In the genomic region with DNA sequence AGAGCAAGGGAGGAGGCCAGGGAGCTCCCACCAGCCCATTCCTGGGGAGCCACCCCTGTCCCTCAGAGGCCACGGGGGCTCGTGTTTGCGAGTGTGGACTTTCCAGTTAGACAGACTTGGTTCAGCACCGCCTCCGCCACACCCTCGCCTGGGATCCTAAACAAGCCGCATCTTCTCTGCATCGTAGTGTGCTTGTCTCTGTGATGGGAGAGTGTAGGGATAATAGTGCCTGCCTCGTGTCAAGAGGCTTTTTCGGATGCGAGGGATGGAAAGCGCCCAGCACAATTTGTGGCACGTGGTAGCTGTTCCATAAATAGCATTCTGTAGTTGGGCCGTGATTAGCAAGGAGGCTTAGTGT, we compare ENCODE assay signal across 8 cellular contexts. TPM values are rescaled to one million over a fixed set of nuclear protein-coding genes. Genes with fewer than 3 reads are reported as not detected.
DNase-seq lines count a peak whose midpoint lies in the region; ATAC-seq and TF ChIP-seq lines count a peak whose summit lies in the region.

No MANE protein-coding gene starts in this region.

- peak overlapping the region; percentile 73 to 76 for H3K4me3 ChIP-seq in testis

- peak overlapping the region; percentile 83 to 89 for H3K27ac ChIP-seq in testis

- H3K9me3 Mint-ChIP-seq in chondrocyte (ENCODE audit: low read depth) = no peaks in the 10 kb centered on the region

- no peak for ATAC-seq in HG02623 (IDR thresholded peaks at IDR 0.05; ENCODE audit: unreplicated experiment)

- H3K4me1 Mint-ChIP-seq in chondrocyte (ENCODE audit: low read depth) = peaks cover 9% of the 10 kb centered on the region

- WGBS in testis, 2 donors = 6 to 9% methylated on average over 9 to 14 of the region's 14 CpGs

- peaks cover 5% of the 10 kb centered on the region for H3K27me3 Mint-ChIP-seq in chondrocyte (ENCODE audit: low read depth)

- no peak for TF ChIP-seq POLR2A in testis (IDR thresholded peaks at IDR 0.05)

- H3K27ac Mint-ChIP-seq in chondrocyte (ENCODE audit: unreplicated experiment) = no peak overlapping the region

- H3K36me3 ChIP-seq in testis (ENCODE audit: low read depth, missing control alignments) = no peaks in the 10 kb centered on the region

- H3K9me3 ChIP-seq in testis = no peaks in the 10 kb centered on the region

- peak; percentile 60 for DNase-seq in NCI-H748 (lab: John Stamatoyannopoulos, UW; ENCODE audit: unreplicated experiment)
- no peak for DNase-seq in NCI-H748 treated with DMSO at 0.1 percent for 48 hours (lab: John Stamatoyannopoulos, UW)
- no peak for DNase-seq in chondrocyte (ENCODE audit: low spot score)
- DNase-seq in mesenteric fat pad (ENCODE audit: low spot score) = peak; percentile 79
- no peak for DNase-seq in testis
- no peak for DNase-seq in occipital lobe (lab: John Stamatoyannopoulos, UW)
- DNase-seq in SKM-1 (lab: John Stamatoyannopoulos, UW; ENCODE audit: unreplicated experiment) = no peak

- H3K27me3 ChIP-seq in testis = no peaks in the 10 kb centered on the region

- no peaks in the 10 kb centered on the region for H3K36me3 Mint-ChIP-seq in chondrocyte (ENCODE audit: low read depth)

- H3K4me3 Mint-ChIP-seq in chondrocyte (ENCODE audit: unreplicated experiment) = peak overlapping the region; percentile 63

- no peak for TF ChIP-seq CTCF in chondrocyte (IDR thresholded peaks at IDR 0.05)
- TF ChIP-seq CTCF in testis (IDR thresholded peaks at IDR 0.05) = no peak

- H3K4me1 ChIP-seq in testis = peaks cover 25% of the 10 kb centered on the region

- intact Hi-C loops in testis (cut with DNase I; ENCODE audit: low total_unique reads) = no loop called here

RNA-seq across cellular contexts. Expression of a gene that starts 1.3 kb away (rescaled TPM):
- total RNA-seq in chondrocyte (6.6 to 10.1 TPM (median 9.1 TPM) in 3 replicates), mesenteric fat pad (26.2 TPM), testis (10 to 100 TPM; 73.1 to 82.4 TPM), occipital lobe (15.8 TPM)
- 89.2 TPM for polyA plus RNA-seq in testis (ENCODE audit: insufficient read depth, low read depth, low replicate concordance)

Comparison
In these comparisons a context has a peak if more than half of its experiments do, and no peak if none do; other contexts are left out.
1. DNase-seq: peak in NCI-H748 (single experiment) and mesenteric fat pad (single experiment); none in NCI-H748 treated with DMSO at 0.1 percent for 48 hours (single experiment), chondrocyte (single experiment), testis (single experiment), occipital lobe (single experiment) and SKM-1 (single experiment).